16 cellular contexts compared by ENCODE assay signal in the genomic region with DNA sequence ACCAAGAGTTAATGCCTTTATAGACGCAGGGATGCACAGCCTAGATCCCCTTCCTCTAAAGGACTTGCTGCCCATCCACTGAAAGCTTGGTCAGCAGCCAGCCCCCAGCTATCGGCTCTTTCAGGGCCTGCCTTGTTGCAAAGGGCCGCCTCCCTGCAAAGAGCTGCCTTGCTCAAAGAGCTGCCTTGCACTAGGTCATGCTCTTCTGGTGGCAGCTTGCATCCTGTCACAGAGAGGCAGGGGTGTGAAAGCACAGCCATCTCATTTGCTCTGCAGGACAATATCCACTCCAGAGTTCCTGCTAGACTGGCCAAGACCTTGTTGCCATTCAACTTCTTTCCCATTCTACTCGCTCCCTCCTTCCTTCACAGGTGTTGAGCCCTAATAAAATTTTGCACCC.
DNase-seq lines count a peak whose midpoint lies in the region; ATAC-seq and TF ChIP-seq lines count a peak whose summit lies in the region.
"Had no signal": no experiment of that assay in that cellular context is flagged by ENCODE, and none has a peak within 500 bp of the region (broad histone marks: within the 10 kb centered on the region; RNA-seq: fewer than 3 reads in every experiment).

No MANE protein-coding gene starts in this region.

- no peaks in the 10 kb centered on the region for H3K9me3 Mint-ChIP-seq in neural progenitor cell
- H3K9me3 Mint-ChIP-seq: CD4-positive, CD25-positive, alpha-beta regulatory T cell; GM23338 had no signal

- H3K36me3 ChIP-seq in DND-41 (ENCODE audit: insufficient read depth, low read length) (no peaks in the 10 kb centered on the region), neural progenitor cell (no peaks in the 10 kb centered on the region)
- H3K36me3 ChIP-seq: MG63, Peyer's patch had no signal

- H3K79me2 ChIP-seq in DND-41 (ENCODE audit: insufficient read depth, low read length), result no peaks in the 10 kb centered on the region
- H3K79me2 ChIP-seq in neural progenitor cell (ENCODE audit: low read depth), result no peaks in the 10 kb centered on the region

- H3K4me1 ChIP-seq in DND-41 (ENCODE audit: insufficient read depth, low read length) (no peaks in the 10 kb centered on the region), neural progenitor cell (peaks cover 21% of the 10 kb centered on the region)

- H3K27me3 Mint-ChIP-seq in neural progenitor cell (ENCODE audit: insufficient read depth, low read depth), result peaks cover 3% of the 10 kb centered on the region

- H3K4me3 Mint-ChIP-seq in neural progenitor cell, result no peak overlapping the region
- H3K4me3 Mint-ChIP-seq: B cell; CD4-positive, CD25-positive, alpha-beta regulatory T cell; GM23338 had no signal

- H3K4me2 ChIP-seq in DND-41 (ENCODE audit: insufficient read depth, low read length) (no peak overlapping the region), neural progenitor cell (no peak overlapping the region)
- H3K4me2 ChIP-seq: GM23338 had no signal

- H3K9ac ChIP-seq in DND-41 (ENCODE audit: low read depth, low read length) (no peak overlapping the region), neural progenitor cell (no peak overlapping the region)

- peaks cover 9% of the 10 kb centered on the region for H3K4me1 Mint-ChIP-seq in neural progenitor cell
- H3K4me1 Mint-ChIP-seq: B cell had no signal

- no peak overlapping the region for H3K27ac Mint-ChIP-seq in neural progenitor cell
- H3K27ac Mint-ChIP-seq: B cell; CD4-positive, CD25-positive, alpha-beta regulatory T cell; GM23338 had no signal

- ATAC-seq in DND-41 (ENCODE audit: insufficient read depth, low read depth) (peak; percentile 37; the same call in 1 of the 3 replicates), GM18870 (IDR thresholded peaks at IDR 0.05; ENCODE audit: unreplicated experiment) (no peak), HG03354 (IDR thresholded peaks at IDR 0.05; ENCODE audit: poor library complexity, severe bottlenecking, unreplicated experiment) (no peak), GM21723 (IDR thresholded peaks at IDR 0.05; ENCODE audit: unreplicated experiment) (no peak)
- ATAC-seq: GM23338 had no signal

- H3K27me3 ChIP-seq in DND-41 (ENCODE audit: insufficient read depth, low read length, poor library complexity), result no peaks in the 10 kb centered on the region
- no peaks in the 10 kb centered on the region for H3K27me3 ChIP-seq in neural progenitor cell
- H3K27me3 ChIP-seq: MG63, Peyer's patch had no signal

- no peak for TF ChIP-seq CTCF in DND-41 (IDR thresholded peaks at IDR 0.05; ENCODE audit: borderline replicate concordance, extremely low read depth, low read length, poor library complexity, severe bottlenecking)
- TF ChIP-seq CTCF in neural progenitor cell (IDR thresholded peaks at IDR 0.05), result no peak

- in situ Hi-C loops in G401 (cut with HindIII; ENCODE audit: low sequenced_read_pairs), result no loop called here

- H3K27ac ChIP-seq in DND-41 (ENCODE audit: low read length) (no peak overlapping the region), neural progenitor cell (no peak overlapping the region)
- H3K27ac ChIP-seq: Peyer's patch had no signal

- H3K36me3 Mint-ChIP-seq in neural progenitor cell, result no peaks in the 10 kb centered on the region
- H3K36me3 Mint-ChIP-seq: CD4-positive, CD25-positive, alpha-beta regulatory T cell had no signal

- H3K4me3 ChIP-seq in DND-41 (ENCODE audit: low read depth in 1 of 2, low read length in 2 of 2) (no peak overlapping the region), neural progenitor cell (no peak overlapping the region)
- H3K4me3 ChIP-seq: GM23338, MG63, Peyer's patch had no signal

- H3K9me3 ChIP-seq in DND-41 (ENCODE audit: insufficient read depth, low read length, severe bottlenecking) (no peaks in the 10 kb centered on the region), neural progenitor cell (ENCODE audit: low read depth) (no peaks in the 10 kb centered on the region)
- H3K9me3 ChIP-seq: MG63, Peyer's patch had no signal

- DNase-seq in DND-41 (no peak), G401 (ENCODE audit: low spot score) (peak; percentile 86), cerebellum (ENCODE audit: low spot score) (peak; percentile 81), neural progenitor cell (ENCODE audit: low spot score) (peak; percentile 26)
- DNase-seq: CD4-positive, CD25-positive, alpha-beta regulatory T cell; MG63; NCI-H1092; NCI-H2081 treated with DMSO at 0.1 percent for 48 hours; NCI-H510A; NCI-H82; Peyer's patch had no signal

- H2AFZ ChIP-seq in DND-41 (ENCODE audit: low read depth, low read length) (no peak overlapping the region), neural progenitor cell (replicated peaks) (no peak overlapping the region)
- H2AFZ ChIP-seq: GM23338 had no signal

- no peaks in the 10 kb centered on the region for H4K20me1 ChIP-seq in DND-41 (ENCODE audit: insufficient read depth, low read length)
- no peaks in the 10 kb centered on the region for H4K20me1 ChIP-seq in neural progenitor cell (ENCODE audit: low read depth)

- H3F3A ChIP-seq in neural progenitor cell (ENCODE audit: low read depth), result no peaks in the 10 kb centered on the region
